In genomic region chr3:12484198-12484982, GRCh38 we compare ENCODE assay signal across 8 cellular contexts.
A peak's percentile ranks its signal among the peaks of the same experiment; 100 is the strongest.
DNase-seq lines count a peak whose midpoint lies in the region; ATAC-seq and TF ChIP-seq lines count a peak whose summit lies in the region.

TSS of gene TSEN2 (plus strand) at chr3:12484480. CDS start at chr3:12489801, 5,321 bp downstream.

- CTCF ChIA-PET in activated naive CD4-positive, alpha-beta T cell treated with anti-CD3 and anti-CD28 coated beads, Interleukin-2, amount 10 ng/mL, durations not matched to agents 7 days and 5 days (lab: Charles Lee), result interaction anchor here (0.7 to 3.9 kb wide), 5 partner anchors 11 to 352 kb away, joined by 3 to 21 read pairs (median 4); no protein-coding TSS in a partner anchor

- peak within 1 kb of the TSS; percentile 83 for H3K9ac ChIP-seq in SK-N-MC (ENCODE audit: insufficient read length)

- H3K27me3 Mint-ChIP-seq in activated naive CD4-positive, alpha-beta T cell treated with anti-CD3 and anti-CD28 coated beads, Interleukin-2, amount 10 ng/mL, durations not matched to agents 7 days and 5 days, result peaks cover 7% of the 10 kb centered on the region

- no peak for TF ChIP-seq CTCF in GM10266 (IDR thresholded peaks at IDR 0.05; ENCODE audit: control insufficient read depth, insufficient read depth, low read depth, missing control alignments)

- peak; percentile 96 for DNase-seq in GM10266 (ENCODE audit: extremely low spot score)
- peak; percentile 85 for DNase-seq in NCI-H1048 (lab: John Stamatoyannopoulos, UW)
- peak; percentile 40 for DNase-seq in SK-N-MC (ENCODE audit: low read depth, low spot score)
- peak; percentile 96 for DNase-seq in activated naive CD4-positive, alpha-beta T cell treated with anti-CD3 and anti-CD28 coated beads, Interleukin-2, amount 10 ng/mL, durations not matched to agents 7 days and 5 days
- peak; percentile 89 for DNase-seq in globus pallidus (ENCODE audit: low spot score)
- peak; percentile 62 to 94 (median 87) for DNase-seq in nucleus accumbens (lab: John Stamatoyannopoulos, UW)
- DNase-seq in superior temporal gyrus (ENCODE audit: extremely low spot score), result peak; percentile 92

- H3K27ac Mint-ChIP-seq in activated naive CD4-positive, alpha-beta T cell treated with anti-CD3 and anti-CD28 coated beads, Interleukin-2, amount 10 ng/mL, durations not matched to agents 7 days and 5 days, result peak within 1 kb of the TSS; percentile 99

- no peak within 1 kb of the TSS for H3K27ac ChIP-seq in SK-N-MC

- H3K4me3 Mint-ChIP-seq in activated naive CD4-positive, alpha-beta T cell treated with anti-CD3 and anti-CD28 coated beads, Interleukin-2, amount 10 ng/mL, durations not matched to agents 7 days and 5 days, result peak within 1 kb of the TSS; percentile 88

- ATAC-seq in HG02588 (IDR thresholded peaks at IDR 0.05; ENCODE audit: unreplicated experiment), result peak; percentile 92

- no peaks in the 10 kb centered on the region for H3K9me3 ChIP-seq in SK-N-MC (ENCODE audit: low read depth, low read length)

- H3K4me1 Mint-ChIP-seq in activated naive CD4-positive, alpha-beta T cell treated with anti-CD3 and anti-CD28 coated beads, Interleukin-2, amount 10 ng/mL, durations not matched to agents 7 days and 5 days, result peaks cover 36% of the 10 kb centered on the region

- no peaks in the 10 kb centered on the region for H3K36me3 ChIP-seq in SK-N-MC (ENCODE audit: insufficient read depth, low read length)

- no peaks in the 10 kb centered on the region for H3K36me3 Mint-ChIP-seq in activated naive CD4-positive, alpha-beta T cell treated with anti-CD3 and anti-CD28 coated beads, Interleukin-2, amount 10 ng/mL, durations not matched to agents 7 days and 5 days

- H3K4me3 ChIP-seq in SK-N-MC, result peak within 1 kb of the TSS; percentile 83

- no peaks in the 10 kb centered on the region for H3K9me3 Mint-ChIP-seq in activated naive CD4-positive, alpha-beta T cell treated with anti-CD3 and anti-CD28 coated beads, Interleukin-2, amount 10 ng/mL, durations not matched to agents 7 days and 5 days

Comparison
In these comparisons a context has a peak if more than half of its experiments do, and no peak if none do; other contexts are left out.
1. DNase-seq: peak in every context shown above with its lines; median percentile 96 in GM10266; 96 in activated naive CD4-positive, alpha-beta T cell treated with anti-CD3 and anti-CD28 coated beads, Interleukin-2, amount 10 ng/mL, durations not matched to agents 7 days and 5 days; 92 in superior temporal gyrus; 89 in globus pallidus; 87 in nucleus accumbens; 85 in NCI-H1048; 40 in SK-N-MC.